ENCODE assay signal across 2 cellular contexts in genomic region chr14:23632461-23633159, GRCh38.
TF ChIP-seq lines count a peak whose summit lies in the region.

No MANE protein-coding gene starts in this region.

TF ChIP-seq in GM23338, 12 proteins besides CTCF, POLR2A, EP300 and RAD21:
- TF ChIP-seq ZNF462 (CRISPR knock-in tag; IDR thresholded peaks at IDR 0.05), result no peak
- no peak for TF ChIP-seq STAT1 (IDR thresholded peaks at IDR 0.05; ENCODE audit: unreplicated experiment)
- TF ChIP-seq REST (IDR thresholded peaks at IDR 0.05; ENCODE audit: unreplicated experiment), result no peak
- no peak for TF ChIP-seq POLR2AphosphoS5 (IDR thresholded peaks at IDR 0.05; ENCODE audit: low read depth)
- no peak for TF ChIP-seq EZH2 (IDR thresholded peaks at IDR 0.05; ENCODE audit: low read depth, unreplicated experiment)
- TF ChIP-seq ZNF114 (CRISPR knock-in tag; IDR thresholded peaks at IDR 0.05), result no peak
- TF ChIP-seq ETS1 (IDR thresholded peaks at IDR 0.05), result no peak
- no peak for TF ChIP-seq ZNF331 (CRISPR knock-in tag; IDR thresholded peaks at IDR 0.05; ENCODE audit: low read depth)
- no peak for TF ChIP-seq JUNB (IDR thresholded peaks at IDR 0.05; ENCODE audit: unreplicated experiment)
- no peak for TF ChIP-seq NANOG (IDR thresholded peaks at IDR 0.05; ENCODE audit: borderline replicate concordance)
- TF ChIP-seq EZH2phosphoT487 (IDR thresholded peaks at IDR 0.05; ENCODE audit: unreplicated experiment), result no peak
- TF ChIP-seq CREB1 (CRISPR knock-in tag; IDR thresholded peaks at IDR 0.05; ENCODE audit: low read depth), result no peak

TF ChIP-seq in K562, 482 proteins besides CTCF, POLR2A, EP300 and RAD21:
- no peak for TF ChIP-seq HNRNPUL1 (IDR thresholded peaks at IDR 0.05; ENCODE audit: low read length)
- no peak for TF ChIP-seq ZNF830 (CRISPR knock-in tag; IDR thresholded peaks at IDR 0.05)
- TF ChIP-seq RFX7 (CRISPR knock-in tag; IDR thresholded peaks at IDR 0.05), result no peak
- TF ChIP-seq RFX1 (IDR thresholded peaks at IDR 0.05), result peak; percentile 33; the same call in 1 of the 2 replicates
- no peak for TF ChIP-seq ETV5 (CRISPR knock-in tag; IDR thresholded peaks at IDR 0.05; ENCODE audit: low read depth)
- no peak for TF ChIP-seq STAT5A (IDR thresholded peaks at IDR 0.05; ENCODE audit: borderline replicate concordance, low read length)
- TF ChIP-seq ARID3A (IDR thresholded peaks at IDR 0.05; ENCODE audit: borderline replicate concordance, low read depth, low read length), result no peak
- no peak for TF ChIP-seq TGIF2 (CRISPR knock-in tag; IDR thresholded peaks at IDR 0.05)
- TF ChIP-seq ZFPM2 (CRISPR knock-in tag; IDR thresholded peaks at IDR 0.05), result no peak
